8 cellular contexts compared by ENCODE assay signal in the genomic region with DNA sequence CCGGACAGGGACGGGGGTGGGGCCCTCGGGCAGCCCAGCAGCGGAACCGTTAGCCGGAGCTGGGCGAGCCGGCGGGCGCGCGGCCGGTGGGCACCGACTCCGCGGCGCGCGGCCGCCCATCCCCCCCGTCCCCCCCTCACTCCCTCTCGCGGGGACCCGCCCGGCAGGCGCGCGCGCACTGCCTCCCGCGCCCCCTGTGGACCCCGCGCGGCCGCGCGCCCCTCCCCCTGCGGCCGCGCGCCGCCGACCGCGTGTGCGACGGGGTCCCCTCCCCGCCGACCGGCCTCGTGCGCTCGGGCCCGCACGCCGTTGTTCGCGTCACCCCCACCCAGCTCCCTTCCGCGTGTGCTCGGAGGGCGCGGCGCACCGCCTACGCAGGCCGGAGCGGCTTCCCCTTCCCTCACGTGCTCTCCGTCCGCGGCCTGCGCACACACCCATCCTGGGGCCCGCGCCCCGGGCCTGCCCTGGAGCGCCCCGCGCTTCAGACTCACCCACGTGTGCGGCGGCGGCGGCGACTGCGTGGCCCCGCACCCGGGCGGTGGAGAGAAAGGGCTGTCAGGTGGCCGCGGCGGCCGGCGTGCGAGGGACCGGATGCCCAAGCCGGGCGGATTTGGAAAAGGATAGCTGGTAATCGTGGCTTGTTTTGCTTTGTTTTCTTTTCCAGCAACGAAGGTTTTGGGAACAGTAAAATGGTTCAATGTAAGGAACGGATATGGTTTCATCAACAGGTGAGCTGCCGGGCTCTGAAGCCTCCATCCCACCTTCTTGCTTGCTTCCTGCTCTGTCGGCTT. TPM values are rescaled to one million over a fixed set of nuclear protein-coding genes. Genes with fewer than 3 reads are reported as not detected.
DNase-seq lines count a peak whose midpoint lies in the region; ATAC-seq, FAIRE-seq and TF ChIP-seq lines count a peak whose summit lies in the region.

No MANE protein-coding gene starts in this region.

- DNase-seq in GM13976 (ENCODE audit: low spot score) (peak; percentile 86), HFFc6 (peak; percentile 44), NCI-H1092 treated with DMSO at 0.1 percent for 48 hours (lab: John Stamatoyannopoulos, UW) (peak; percentile 41), cerebellum (ENCODE audit: low spot score) (peak; percentile 72), kidney tubule cell (ENCODE audit: low spot score) (peak; percentile 71), D721Med (ENCODE audit: insufficient read length, low spot score) (no peak)
- DNase-seq in stimulated activated CD4-positive, alpha-beta T cell treated with anti-CD3 and anti-CD28 coated beads, Interleukin-1b, Interleukin-23, amount 100 ng/mL, for 1 hour (ENCODE audit: low read depth in 2 of 2), result peak; percentile 21 to 35

- TF ChIP-seq CTCF in GM13976 (IDR thresholded peaks at IDR 0.05; ENCODE audit: borderline replicate concordance, control extremely low read depth, extremely low read depth, insufficient read depth, missing control alignments) (no peak), HFFc6 (IDR thresholded peaks at IDR 0.05) (no peak; the same call in 1 of the 2 replicates), D721Med (IDR thresholded peaks at IDR 0.05; ENCODE audit: insufficient read depth, missing control alignments) (no peak)

- peak overlapping the region; percentile 82 for H3K27ac Mint-ChIP-seq in HFFc6

- FAIRE-seq in D721Med (lab: Jason Lieb, UNC), result no peak

- peaks cover 6% of the 10 kb centered on the region for H3K27me3 Mint-ChIP-seq in HFFc6 (ENCODE audit: insufficient read depth)

- H3K4me1 Mint-ChIP-seq in HFFc6 (ENCODE audit: low read depth), result peaks cover 78% of the 10 kb centered on the region

- H3K9me3 Mint-ChIP-seq in HFFc6, result no peaks in the 10 kb centered on the region

- in situ Hi-C loops in GM13976 (cut with MboI; ENCODE audit: low sequenced_read_pairs, unreplicated experiment), result no loop called here

- ATAC-seq in activated CD4-positive, CD25-positive, alpha-beta regulatory T cell treated with anti-CD3 and anti-CD28 coated beads, Interleukin-2, amount 50 U/mL, for 24 hours, result peak; percentile 24 to 26

- peaks cover 29% of the 10 kb centered on the region for H3K36me3 Mint-ChIP-seq in HFFc6 (ENCODE audit: low read depth)

- peak overlapping the region; percentile 99 for H3K4me3 Mint-ChIP-seq in HFFc6

RNA-seq across cellular contexts. Expression of gene YBX1, which starts 0.7 kb away (rescaled TPM):
- total RNA-seq in HFFc6 (2021; fragmentation: NEBNext Ultra II Directional; extraction: Animal tissue kit (Norgen Biotek cat#: 25700)), result 100 to 1,000 TPM; 736 to 879 (median 836) TPM
- 593 TPM for total RNA-seq in cerebellum

RNA-seq across cellular contexts. Expression of gene PPIH, which starts 24.7 kb away (rescaled TPM):
- total RNA-seq in HFFc6 (2021; fragmentation: NEBNext Ultra II Directional; extraction: Animal tissue kit (Norgen Biotek cat#: 25700)), result 10 to 100 TPM; 30.0 to 45.6 (median 40.0) TPM
- total RNA-seq in cerebellum, result 19.5 TPM

RNA-seq across cellular contexts. Expression of gene CLDN19, which starts 57.1 kb away (rescaled TPM):
- not detected for total RNA-seq in HFFc6 (2021; fragmentation: NEBNext Ultra II Directional; extraction: Animal tissue kit (Norgen Biotek cat#: 25700))
- total RNA-seq in cerebellum, result not detected
